Comparison of ENCODE assay signal across 8 cellular contexts in genomic region chr11:112086422-112087191, GRCh38. TPM values are rescaled to one million over a fixed set of nuclear protein-coding genes. Genes with fewer than 3 reads are reported as not detected.
A peak's percentile ranks its signal among the peaks of the same experiment; 100 is the strongest.
DNase-seq lines count a peak whose midpoint lies in the region; ATAC-seq and TF ChIP-seq lines count a peak whose summit lies in the region.

Gene SDHD, plus strand, starts transcription at chr11:112086873. Its CDS starts 35 bp downstream, at chr11:112086908.
A gene with protein sequence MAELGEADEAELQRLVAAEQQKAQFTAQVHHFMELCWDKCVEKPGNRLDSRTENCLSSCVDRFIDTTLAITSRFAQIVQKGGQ (minus strand): TSS chr11:112086756. CDS start chr11:112086723, 33 bp downstream.

- no peaks in the 10 kb centered on the region for H4K20me1 ChIP-seq in OCI-LY3 (ENCODE audit: insufficient read depth, low read length)

- H3K27me3 Mint-ChIP-seq in endothelial cell (ENCODE audit: unreplicated experiment), result peaks cover 3% of the 10 kb centered on the region

- H3K4me2 ChIP-seq in OCI-LY3 (ENCODE audit: low read length), result peak within 1 kb of the TSS; percentile 83

- H3K4me1 ChIP-seq in OCI-LY3 (ENCODE audit: low read length), result peaks cover 16% of the 10 kb centered on the region

- H3K36me3 Mint-ChIP-seq in endothelial cell (ENCODE audit: low read depth, unreplicated experiment), result peaks cover 25% of the 10 kb centered on the region

- peak within 1 kb of the TSS; percentile 96 for H3K4me3 ChIP-seq in OCI-LY3 (ENCODE audit: low read length)

- peaks cover 21% of the 10 kb centered on the region for H3K4me1 Mint-ChIP-seq in endothelial cell (ENCODE audit: unreplicated experiment)

- peak within 1 kb of the TSS; percentile 94 for H3K9ac ChIP-seq in OCI-LY3 (ENCODE audit: low read length)

- no peaks in the 10 kb centered on the region for H3K27me3 ChIP-seq in OCI-LY3 (ENCODE audit: low read depth, low read length)

- no peaks in the 10 kb centered on the region for H3K9me3 Mint-ChIP-seq in endothelial cell (ENCODE audit: unreplicated experiment)

- no peaks in the 10 kb centered on the region for H3K9me3 ChIP-seq in OCI-LY3 (ENCODE audit: insufficient read depth, low read length)

- peak within 1 kb of the TSS; percentile 95 for H3K27ac Mint-ChIP-seq in endothelial cell (ENCODE audit: unreplicated experiment)

- H3K4me3 Mint-ChIP-seq in endothelial cell (ENCODE audit: unreplicated experiment), result peak within 1 kb of the TSS; percentile 99

- ATAC-seq in GM21515 (IDR thresholded peaks at IDR 0.05; ENCODE audit: unreplicated experiment), result peak; percentile 89

- peak within 1 kb of the TSS; percentile 82 for H2AFZ ChIP-seq in OCI-LY3 (ENCODE audit: low read depth, low read length)

- peaks cover 57% of the 10 kb centered on the region for H3K79me2 ChIP-seq in OCI-LY3 (ENCODE audit: low read length)

- TF ChIP-seq CTCF in OCI-LY3 (IDR thresholded peaks at IDR 0.05; ENCODE audit: low read depth, low read length) (0 out of 2 replicates have a peak, but pooled peaks have one; percentile 22), endothelial cell (IDR thresholded peaks at IDR 0.05; ENCODE audit: unreplicated experiment) (no peak)

- H3K36me3 ChIP-seq in OCI-LY3 (replicated peaks; ENCODE audit: low read depth, low read length), result peaks cover 53% of the 10 kb centered on the region

- peak within 1 kb of the TSS; percentile 66 for H3K27ac ChIP-seq in OCI-LY3 (ENCODE audit: low read length)

- DNase-seq in DMS 273 (lab: John Stamatoyannopoulos, UW; ENCODE audit: unreplicated experiment) (peak; percentile 97), HuH-7 (ENCODE audit: low spot score) (peak; percentile 86), endothelial cell (ENCODE audit: low spot score) (peak; percentile 93), midbrain (lab: John Stamatoyannopoulos, UW) (peak; percentile 97)
- peak; percentile 96 for DNase-seq in activated CD8-positive, alpha-beta memory T cell treated with anti-CD3 and anti-CD28 coated beads, Interleukin-2, amount 50 U/mL, for 48 hours
- peak; percentile 91 to 92 for DNase-seq in stimulated activated CD8-positive, alpha-beta memory T cell treated with anti-CD3 and anti-CD28 coated beads, Interleukin-2, amount 100 ng/mL, for 1 hour (ENCODE audit: low read depth in 2 of 2)

RNA-seq across cellular contexts. Expression of gene SDHD, which starts in this region (rescaled TPM):
- 43.0 TPM for total RNA-seq in endothelial cell (ENCODE audit: unreplicated experiment)

RNA-seq across cellular contexts. Expression of the second gene that starts in this region (rescaled TPM):
- 49.6 TPM for total RNA-seq in endothelial cell (ENCODE audit: unreplicated experiment)

Comparison
In these comparisons a context has a peak if more than half of its experiments do, and no peak if none do; other contexts are left out.
1. Peak in every context shown above with its lines: DNase-seq, ATAC-seq, H3K4me3 ChIP-seq and H3K27ac ChIP-seq.